In genomic region chr4:168831919-168832745, GRCh38 we compare ENCODE assay signal across 8 cellular contexts.
DNase-seq lines count a peak whose midpoint lies in the region; ATAC-seq and TF ChIP-seq lines count a peak whose summit lies in the region.

No MANE protein-coding gene starts in this region.

- peak; percentile 74 for ATAC-seq in WTC11

- no peak overlapping the region for H2BK120ac ChIP-seq in H9 (ENCODE audit: low read depth, low read length, poor library complexity, severe bottlenecking)

- H3K27me3 ChIP-seq in H9 (ENCODE audit: insufficient read depth, low read length) (peaks cover 6% of the 10 kb centered on the region; the same call in 1 of the 2 replicates), MG63 (no peaks in the 10 kb centered on the region)

- H2AFZ ChIP-seq in H9 (ENCODE audit: low read length) = no peak overlapping the region

- peak overlapping the region; percentile 98 for H3K4me2 ChIP-seq in H9 (ENCODE audit: insufficient read depth, insufficient read length, low read length)

- no peaks in the 10 kb centered on the region; the same call in 1 of the 2 replicates for H3K79me2 ChIP-seq in H9 (ENCODE audit: insufficient read depth, low read length)

- no peaks in the 10 kb centered on the region; a peak in 1 of 7 replicates for H3K36me3 Mint-ChIP-seq in H9 (ENCODE audit: insufficient read depth in 1 of 3, low read depth in 3 of 3)
- no peaks in the 10 kb centered on the region for H3K36me3 Mint-ChIP-seq in WTC11

- peak overlapping the region; percentile 95 for H3K14ac ChIP-seq in H9 (ENCODE audit: insufficient read depth, low read length)

- H4K5ac ChIP-seq in H9 (ENCODE audit: insufficient read length, low read depth, low read length) = no peak overlapping the region

- H3K27me3 Mint-ChIP-seq in H9 (ENCODE audit: low read depth) (peaks cover 48% of the 10 kb centered on the region), WTC11 (ENCODE audit: low read depth) (peaks cover 29% of the 10 kb centered on the region)

- H2BK12ac ChIP-seq in H9 (ENCODE audit: insufficient read length, low read depth, low read length) = no peak overlapping the region

- no peaks in the 10 kb centered on the region for H4K20me1 ChIP-seq in H9 (ENCODE audit: control insufficient read depth, insufficient read depth, insufficient read length)

- no peak overlapping the region for H4K91ac ChIP-seq in H9 (ENCODE audit: insufficient read length, low read depth, low read length)

- H3T11ph ChIP-seq in H9 (ENCODE audit: low read length) = no peak overlapping the region

- H3K23me2 ChIP-seq in H9 (ENCODE audit: insufficient read length, low read depth, low read length, poor library complexity, severe bottlenecking) = peaks cover 16% of the 10 kb centered on the region

- peak; percentile 45 for DNase-seq in GM12865 (ENCODE audit: low read depth)
- peak; percentile 83 for DNase-seq in H9
- DNase-seq in MG63 = peak; percentile 84
- peak; percentile 85 for DNase-seq in WTC11 (ENCODE audit: low spot score)
- DNase-seq in cardiac fibroblast (ENCODE audit: low read depth in 2 of 2) = peak; percentile 81 to 84
- peak; percentile 95 for DNase-seq in islet precursor cell
- peak; percentile 33 to 54 (median 44) for DNase-seq in stimulated activated CD4-positive, alpha-beta T cell treated with anti-CD3 and anti-CD28 coated beads, Interleukin-12 subunit alpha, Interleukin-12 subunit beta, amount 100 ng/mL, for 48 hours (ENCODE audit: low read depth in 2 of 3, low spot score in 1 of 3)
- DNase-seq in globus pallidus (ENCODE audit: low spot score) = no peak

- H2BK20ac ChIP-seq in H9 (ENCODE audit: low read depth, low read length, poor library complexity, severe bottlenecking) = no peak overlapping the region

- H3K23ac ChIP-seq in H9 (ENCODE audit: insufficient read length, low read depth, low read length) = no peak overlapping the region

- H3K4me1 ChIP-seq in H9 (ENCODE audit: insufficient read depth, low read length) = no peaks in the 10 kb centered on the region

- H3K4ac ChIP-seq in H9 (ENCODE audit: low read depth, low read length) = no peak overlapping the region

- H4K8ac ChIP-seq in H9 (replicated peaks; ENCODE audit: insufficient read length, low read depth, low read length) = no peak overlapping the region

- no peak overlapping the region for H3K27ac ChIP-seq in H9 (ENCODE audit: insufficient read length, low read depth, low read length)

- no CpG with 5 or more reads among the region's 68 CpGs for WGBS in H9 (ENCODE audit: extremely low coverage, insufficient read length, low lambda C conversion rate)

- no peak overlapping the region for H2AK5ac ChIP-seq in H9 (ENCODE audit: insufficient read length, low read length)

- H3K4me3 ChIP-seq in GM12865 (ENCODE audit: low read depth, low read length) (peak overlapping the region; percentile 55), MG63 (peak overlapping the region; percentile 74), cardiac fibroblast (replicated peaks in 1 of 2; ENCODE audit: low read depth in 2 of 2, low read length in 2 of 2) (peak overlapping the region; percentile 89 to 94)

- H3K4me1 Mint-ChIP-seq in H9 = peaks cover 18 to 30% of the 10 kb centered on the region in 2 experiments
- H3K4me1 Mint-ChIP-seq in WTC11 = peaks cover 42% of the 10 kb centered on the region

- POLR2A ChIA-PET in WTC11 (lab: Charles Lee) = interaction anchor here (0.6 to 4.0 kb wide), 15 partner anchors 9 to 259 kb away, joined by 3 to 43 read pairs (median 4); partner anchors contain the start of gene CBR4

- H3K9me3 ChIP-seq in H9 (ENCODE audit: control insufficient read depth, low read depth, low read length) (no peaks in the 10 kb centered on the region), MG63 (no peaks in the 10 kb centered on the region)

- peaks cover 29% of the 10 kb centered on the region for H3K36me3 ChIP-seq in MG63

- CTCF ChIA-PET in WTC11 (lab: Charles Lee) = interaction anchor here (0.6 to 5.5 kb wide), 23 partner anchors 9 to 247 kb away, joined by 3 to 43 read pairs (median 4); partner anchors contain the start of gene CBR4

- no peak overlapping the region for H2BK15ac ChIP-seq in H9 (ENCODE audit: low read depth, low read length)

- H3K27ac Mint-ChIP-seq in H9 = peak overlapping the region; percentile 87 to 99 (median 96); a peak in 6 of 7 replicates
- H3K27ac Mint-ChIP-seq in WTC11 = peak overlapping the region; percentile 96

- H3K9ac ChIP-seq in H9 (ENCODE audit: extremely low read depth, insufficient read length, low read length) = peak overlapping the region; percentile 74

- no peak overlapping the region for H3K56ac ChIP-seq in H9 (ENCODE audit: insufficient read length, low read depth, low read length)

- H3K9me3 Mint-ChIP-seq in H9 (no peaks in the 10 kb centered on the region), WTC11 (no peaks in the 10 kb centered on the region)

- peak overlapping the region; percentile 96 for H3K18ac ChIP-seq in H9 (ENCODE audit: insufficient read length, low read depth, low read length)

- no peaks in the 10 kb centered on the region for H3K79me1 ChIP-seq in H9 (ENCODE audit: insufficient read depth, low read depth, low read length, poor library complexity, severe bottlenecking)

- peak overlapping the region; percentile 83 to 97 for H3K4me3 Mint-ChIP-seq in H9
- peak overlapping the region; percentile 98 for H3K4me3 Mint-ChIP-seq in WTC11

- no peak overlapping the region for H2BK5ac ChIP-seq in H9 (ENCODE audit: insufficient read length, low read length)

- TF ChIP-seq CTCF in GM12865 (IDR thresholded peaks at IDR 0.05; ENCODE audit: insufficient read depth, low read depth, low read length, missing control alignments) = no peak
- no peak for TF ChIP-seq CTCF in H9 (conservative IDR thresholded peaks at IDR 0.05)
- TF ChIP-seq CTCF in WTC11 (IDR thresholded peaks at IDR 0.05) = no peak
- TF ChIP-seq CTCF in cardiac fibroblast (IDR thresholded peaks at IDR 0.05; ENCODE audit: low read depth, low read length) = no peak

TF ChIP-seq in WTC11, 78 proteins besides CTCF, POLR2A, EP300 and RAD21 (continues in another document):
- TF ChIP-seq NFE2L1 (CRISPR knock-in tag; IDR thresholded peaks at IDR 0.05) = peak; percentile 16; the same call in 1 of the 2 replicates
- no peak for TF ChIP-seq ELF4 (CRISPR knock-in tag; IDR thresholded peaks at IDR 0.05; ENCODE audit: low read depth)
- 0 out of 2 replicates have a peak, but pooled peaks have one; percentile 57 for TF ChIP-seq JUN (CRISPR knock-in tag; IDR thresholded peaks at IDR 0.05)
- no peak; the same call in 1 of the 2 replicates for TF ChIP-seq TP53 (CRISPR knock-in tag; IDR thresholded peaks at IDR 0.05)
- peak; percentile 65; the same call in 1 of the 2 replicates for TF ChIP-seq ZNF281 (CRISPR knock-in tag; IDR thresholded peaks at IDR 0.05)
- TF ChIP-seq ZNF416 (CRISPR knock-in tag; IDR thresholded peaks at IDR 0.05) = no peak
- peak; percentile 30; the same call in 1 of the 2 replicates for TF ChIP-seq ATF2 (CRISPR knock-in tag; IDR thresholded peaks at IDR 0.05; ENCODE audit: borderline replicate concordance, low read depth)
